Comparison of ENCODE assay signal across 23 cellular contexts in the genomic region with DNA sequence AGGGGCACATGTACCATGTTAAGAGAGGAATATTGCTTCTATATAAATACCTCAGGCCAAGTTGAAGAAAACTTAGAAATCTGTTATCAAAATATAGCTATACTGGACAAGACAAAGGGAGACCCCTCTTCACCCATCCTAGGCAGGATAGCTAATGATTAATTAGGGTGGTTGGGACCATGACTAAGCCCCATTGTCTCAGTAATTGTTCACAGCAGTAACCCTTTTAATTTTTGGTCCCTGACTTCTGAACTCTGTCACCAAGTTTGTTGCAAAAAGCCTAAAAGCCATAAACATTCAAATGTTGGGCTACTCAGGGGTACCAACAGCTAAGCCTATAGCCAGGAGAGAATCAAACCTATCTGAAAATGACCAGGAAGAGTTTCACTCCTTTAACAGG. TPM values are rescaled to one million over a fixed set of nuclear protein-coding genes. Genes with fewer than 3 reads are reported as not detected.
DNase-seq lines count a peak whose midpoint lies in the region; ATAC-seq, FAIRE-seq and TF ChIP-seq lines count a peak whose summit lies in the region.
"Had no signal": no experiment of that assay in that cellular context is flagged by ENCODE, and none has a peak within 500 bp of the region (broad histone marks: within the 10 kb centered on the region; RNA-seq: fewer than 3 reads in every experiment).

No MANE protein-coding gene starts in this region.

- no peak overlapping the region for H3K9ac ChIP-seq in HepG2 (ENCODE audit: insufficient read depth, low read depth, low read length)
- H3K9ac ChIP-seq: BLaER1 treated with 17β-estradiol and CSF1 and Interleukin-3, amounts not matched to agents 10 nM and 100 nM had no signal

- H3K9me3 ChIP-seq in HepG2 (ENCODE audit: low read length), result no peaks in the 10 kb centered on the region
- no peaks in the 10 kb centered on the region for H3K9me3 ChIP-seq in right lobe of liver
- H3K9me3 ChIP-seq in naive thymus-derived CD4-positive, alpha-beta T cell (ENCODE audit: control insufficient read depth in 2 of 3, low read length in 3 of 3), result no peaks in the 10 kb centered on the region
- H3K9me3 ChIP-seq: A549; BLaER1 treated with 17β-estradiol and CSF1 and Interleukin-3, amounts not matched to agents 10 nM and 100 nM; Caco-2 had no signal

- no peak overlapping the region for H3K27ac Mint-ChIP-seq in naive thymus-derived CD4-positive, alpha-beta T cell
- H3K27ac Mint-ChIP-seq: B cell; CD4-positive, alpha-beta T cell; CD8-positive, alpha-beta T cell had no signal

- TF ChIP-seq EP300 in HepG2 (IDR thresholded peaks at IDR 0.05; ENCODE audit: low read depth in 2 of 2, low read length in 2 of 2) (no peak), HepG2 (CRISPR knock-in tag; IDR thresholded peaks at IDR 0.05; ENCODE audit: borderline replicate concordance) (no peak)

- CTCF ChIA-PET in HepG2 (lab: Yijun Ruan, JAX; ENCODE audit: low intra/inter-chr PET ratio, low total read pairs), result no interaction called here
- CTCF ChIA-PET in naive thymus-derived CD4-positive, alpha-beta T cell (lab: Charles Lee), result interaction anchor here (0.7 to 1.8 kb wide), 4 partner anchors 193 to 250 kb away, joined by 3 to 7 read pairs (median 4); partner anchors contain the start of gene HMGN4

- DNase-seq in HepG2 (ENCODE audit: low spot score) (no peak), right lobe of liver (no peak), kidney glomerular epithelial cell (lab: John Stamatoyannopoulos, UW) (peak; percentile 8), DMS53 treated with DMSO at 0.1 percent for 48 hours (lab: John Stamatoyannopoulos, UW; ENCODE audit: unreplicated experiment) (no peak)
- no peak for DNase-seq in naive thymus-derived CD4-positive, alpha-beta T cell
- DNase-seq: AML-193; Caco-2; Calu3; CD4-positive, alpha-beta T cell; CD8-positive, alpha-beta T cell; DMS79; DND-41; EL; GDM1 had no signal

- intact Hi-C loops in HepG2 (cut with micrococcal nuclease; ENCODE audit: unreplicated experiment) (no loop called here), right lobe of liver (cut with DNase I) (loop anchor here in 1 of 2 donors (10.0 kb wide), 1 partner anchor 219 kb away; no protein-coding TSS in a partner anchor)
- intact Hi-C loops in naive thymus-derived CD4-positive, alpha-beta T cell (cut with micrococcal nuclease), result no loop called here

- H3K4me1 Mint-ChIP-seq in naive thymus-derived CD4-positive, alpha-beta T cell, result peaks cover 0 to 14% (median 7%) of the 10 kb centered on the region in 7 donors

- no peak for TF ChIP-seq RAD21 in HepG2 (CRISPR knock-in tag; IDR thresholded peaks at IDR 0.05)

- H3K36me3 Mint-ChIP-seq in naive thymus-derived CD4-positive, alpha-beta T cell, result no peaks in the 10 kb centered on the region
- H3K36me3 Mint-ChIP-seq: CD8-positive, alpha-beta T cell had no signal

- H3K4me3 ChIP-seq in HepG2 (replicated peaks in 1 of 3; ENCODE audit: insufficient read depth in 1 of 3, low read depth in 2 of 3, low read length in 3 of 3) (no peak overlapping the region; a peak in 1 of 6 replicates), right lobe of liver (no peak overlapping the region)
- no peak overlapping the region for H3K4me3 ChIP-seq in naive thymus-derived CD4-positive, alpha-beta T cell (ENCODE audit: low read length)
- H3K4me3 ChIP-seq: A549; BLaER1 treated with 17β-estradiol and CSF1 and Interleukin-3, amounts not matched to agents 10 nM and 100 nM; GM12878 had no signal

- H3K4me1 ChIP-seq in HepG2 (ENCODE audit: insufficient read depth, low read length), result peaks cover 93% of the 10 kb centered on the region
- H3K4me1 ChIP-seq in right lobe of liver, result peaks cover 0 to 5% (median 0%) of the 10 kb centered on the region in 4 donors
- H3K4me1 ChIP-seq in naive thymus-derived CD4-positive, alpha-beta T cell (ENCODE audit: control insufficient read depth in 2 of 2, insufficient read depth in 2 of 2, low read length in 2 of 2), result peaks cover 0 to 3% of the 10 kb centered on the region in 2 donors

- TF ChIP-seq POLR2A in HepG2 (IDR thresholded peaks at IDR 0.05; ENCODE audit: insufficient read depth in 1 of 2, low read depth in 2 of 2, low read length in 2 of 2) (no peak), right lobe of liver (IDR thresholded peaks at IDR 0.05) (no peak)

- peaks cover 0 to 21% (median 0%) of the 10 kb centered on the region in 5 donors for H3K27me3 Mint-ChIP-seq in naive thymus-derived CD4-positive, alpha-beta T cell
- H3K27me3 Mint-ChIP-seq: CD4-positive, alpha-beta T cell had no signal

- H4K20me1 ChIP-seq in HepG2 (ENCODE audit: insufficient read depth, low read length), result no peaks in the 10 kb centered on the region
- H4K20me1 ChIP-seq: BLaER1 treated with 17β-estradiol and CSF1 and Interleukin-3, amounts not matched to agents 10 nM and 100 nM had no signal

- no TSS peak for BruUV-seq in HepG2 (replicated peaks; lab: Mats Ljungman, UMichigan)

- in situ Hi-C loops in HepG2 (cut with HindIII; ENCODE audit: extremely low pct_ligation_motif_present, low pct_unique_long_range_greater_than_20kb), result no loop called here

- H3K79me2 ChIP-seq in HepG2 (ENCODE audit: insufficient read depth, low read length), result no peaks in the 10 kb centered on the region

- ATAC-seq in HepG2 (no peak), right lobe of liver (no peak)
- no peak for ATAC-seq in naive thymus-derived CD4-positive, alpha-beta T cell
- ATAC-seq: A549; CD8-positive, alpha-beta T cell; GM12878 had no signal

- POLR2A ChIA-PET in HepG2 (lab: Yijun Ruan, JAX), result interaction anchor here (1.1 to 1.5 kb wide), 2 partner anchors 17 to 211 kb away, joined by 3 to 6 read pairs; no protein-coding TSS in a partner anchor
- POLR2A ChIA-PET in naive thymus-derived CD4-positive, alpha-beta T cell (lab: Charles Lee), result interaction anchor here (0.7 kb wide), 1 partner anchor 12 kb away, joined by 7 read pairs; no protein-coding TSS in a partner anchor

- H2AFZ ChIP-seq in HepG2 (ENCODE audit: low read length), result no peak overlapping the region

- peak overlapping the region; percentile 44 for H3K4me2 ChIP-seq in HepG2 (ENCODE audit: low read depth, low read length)
- H3K4me2 ChIP-seq: A549 had no signal

- no peak overlapping the region for H3K4me3 Mint-ChIP-seq in naive thymus-derived CD4-positive, alpha-beta T cell
- H3K4me3 Mint-ChIP-seq: B cell; CD4-positive, alpha-beta T cell; CD8-positive, alpha-beta T cell had no signal

- TF ChIP-seq CTCF in HepG2 (CRISPR knock-in tag; IDR thresholded peaks at IDR 0.05) (no peak), right lobe of liver (IDR thresholded peaks at IDR 0.05) (no peak)

- no peak for FAIRE-seq in HepG2 (lab: Jason Lieb, UNC)
- FAIRE-seq: A549, D721Med, GM12878, GM12892, GM18507 had no signal

- H3K36me3 ChIP-seq in HepG2 (replicated peaks in 1 of 2; ENCODE audit: control insufficient read depth in 1 of 2, insufficient read depth in 2 of 2, low read length in 2 of 2), result no peaks in the 10 kb centered on the region
- H3K36me3 ChIP-seq in right lobe of liver, result no peaks in the 10 kb centered on the region
- H3K36me3 ChIP-seq in naive thymus-derived CD4-positive, alpha-beta T cell (ENCODE audit: control insufficient read depth in 2 of 3, insufficient read depth in 3 of 3, low read length in 3 of 3), result no peaks in the 10 kb centered on the region
- H3K36me3 ChIP-seq: BLaER1 treated with 17β-estradiol and CSF1 and Interleukin-3, amounts not matched to agents 10 nM and 100 nM had no signal

- H3K9me3 Mint-ChIP-seq in naive thymus-derived CD4-positive, alpha-beta T cell, result no peaks in the 10 kb centered on the region
- H3K9me3 Mint-ChIP-seq: CD4-positive, alpha-beta T cell; CD8-positive, alpha-beta T cell had no signal

- H3K27me3 ChIP-seq in HepG2 (ENCODE audit: control insufficient read depth in 1 of 2, insufficient read depth in 2 of 2, low read length in 2 of 2), result no peaks in the 10 kb centered on the region
- H3K27me3 ChIP-seq in right lobe of liver, result peaks cover 0 to 7% of the 10 kb centered on the region in 2 donors
- no peaks in the 10 kb centered on the region for H3K27me3 ChIP-seq in naive thymus-derived CD4-positive, alpha-beta T cell (ENCODE audit: control insufficient read depth in 2 of 2, insufficient read depth in 2 of 2, low read length in 2 of 2)
- H3K27me3 ChIP-seq: BLaER1 treated with 17β-estradiol and CSF1 and Interleukin-3, amounts not matched to agents 10 nM and 100 nM had no signal

- peak overlapping the region; percentile 6 for H3K27ac ChIP-seq in HepG2 (ENCODE audit: extremely low read length, insufficient read depth, low read length)
- H3K27ac ChIP-seq in right lobe of liver, result no peak overlapping the region
- H3K27ac ChIP-seq in naive thymus-derived CD4-positive, alpha-beta T cell (ENCODE audit: low read depth, low read length), result no peak overlapping the region
- H3K27ac ChIP-seq: 22Rv1; BLaER1 treated with 17β-estradiol and CSF1 and Interleukin-3, amounts not matched to agents 10 nM and 100 nM; C4-2B had no signal

RNA-seq across cellular contexts. Expression of gene BTN3A2, which starts 19.2 kb away (rescaled TPM):
- total RNA-seq in HepG2 (2016; rRNA removed; fragmentation: Illumina TruSeq; extraction: Trizol) (18.9 and 21.3 TPM in 2 replicates), right lobe of liver (10 to 100 TPM in 5 of 6 experiments, 1 to 10 TPM in 1; 7.7 to 21.6 (median 15.4) TPM)
- 3.4 and 4.3 TPM in 2 replicates for total RNA-seq in HepG2 (2016; cell fraction: cytosol; rRNA removed; fragmentation: Illumina TruSeq; extraction: Trizol; ENCODE audit: low read depth)
- 17.8 and 20.4 TPM in 2 replicates for total RNA-seq in HepG2 (2016; cell fraction: insoluble cytoplasmic fraction; rRNA removed; fragmentation: Illumina TruSeq; extraction: Trizol)
- total RNA-seq in HepG2 (2016; cell fraction: membrane; rRNA removed; fragmentation: Illumina TruSeq; extraction: Trizol), result 13.3 and 13.9 TPM in 2 replicates
- 16.6 and 20.6 TPM in 2 replicates for total RNA-seq in HepG2 (2016; cell fraction: nucleus; rRNA removed; fragmentation: Illumina TruSeq; extraction: Trizol)
- 36.2 and 36.3 TPM in 2 replicates for polyA plus RNA-seq in HepG2 (2011; rRNA removed)
- polyA plus RNA-seq in HepG2 (2011; cell fraction: cytosol; rRNA removed), result 28.2 and 31.2 TPM in 2 replicates
- 36.5 and 54.5 TPM in 2 replicates for polyA plus RNA-seq in HepG2 (2011; cell fraction: nucleus; rRNA removed)
- polyA plus RNA-seq in HepG2 (2012), result 22.7 and 24.1 TPM in 2 replicates
- polyA plus RNA-seq in HepG2 (2016; cell fraction: cytosol; fragmentation: Illumina TruSeq; extraction: Trizol; ENCODE audit: low read depth), result 3.2 and 3.3 TPM in 2 replicates
- polyA plus RNA-seq in HepG2 (2016; cell fraction: insoluble cytoplasmic fraction; fragmentation: Illumina TruSeq; extraction: Trizol; ENCODE audit: low read depth), result 14.2 and 14.4 TPM in 2 replicates
- polyA plus RNA-seq in HepG2 (2016; cell fraction: membrane; fragmentation: Illumina TruSeq; extraction: Trizol; ENCODE audit: low read depth), result 8.3 and 9.3 TPM in 2 replicates
- 33.8 and 37.9 TPM in 2 replicates for polyA plus RNA-seq in HepG2 (2016; cell fraction: nucleus; fragmentation: Illumina TruSeq; extraction: Trizol; ENCODE audit: insufficient read depth, low read depth)
- 35.9 and 51.8 TPM in 2 replicates for polyA minus RNA-seq in HepG2 (2011; rRNA and poly(A)+ RNA removed; ENCODE audit: low replicate concordance)
- polyA minus RNA-seq in HepG2 (2011; cell fraction: cytosol; rRNA and poly(A)+ RNA removed), result 12.0 and 17.2 TPM in 2 replicates
- 21.9 and 35.8 TPM in 2 replicates for polyA minus RNA-seq in HepG2 (2011; cell fraction: nucleus; rRNA and poly(A)+ RNA removed)
- 100 to 1,000 TPM; 131 to 274 (median 180) TPM for total RNA-seq in naive thymus-derived CD4-positive, alpha-beta T cell
- 100 to 1,000 TPM; 113 to 142 TPM for polyA plus RNA-seq in naive thymus-derived CD4-positive, alpha-beta T cell

RNA-seq across cellular contexts. Expression of gene BTN2A2, which starts 37.1 kb away (rescaled TPM):
- total RNA-seq in HepG2 (2016; rRNA removed; fragmentation: Illumina TruSeq; extraction: Trizol) (6.0 and 12.2 TPM in 2 replicates), right lobe of liver (1 to 10 TPM; 1.9 to 5.3 (median 3.7) TPM)
- 2.6 and 2.7 TPM in 2 replicates for total RNA-seq in HepG2 (2016; cell fraction: cytosol; rRNA removed; fragmentation: Illumina TruSeq; extraction: Trizol; ENCODE audit: low read depth)
- 5.9 and 11.3 TPM in 2 replicates for total RNA-seq in HepG2 (2016; cell fraction: insoluble cytoplasmic fraction; rRNA removed; fragmentation: Illumina TruSeq; extraction: Trizol)
- 3.3 and 3.6 TPM in 2 replicates for total RNA-seq in HepG2 (2016; cell fraction: membrane; rRNA removed; fragmentation: Illumina TruSeq; extraction: Trizol)
- total RNA-seq in HepG2 (2016; cell fraction: nucleus; rRNA removed; fragmentation: Illumina TruSeq; extraction: Trizol), result 18.5 and 19.7 TPM in 2 replicates
- polyA plus RNA-seq in HepG2 (2011; rRNA removed), result 10.8 and 15.4 TPM in 2 replicates
- 8.1 and 9.6 TPM in 2 replicates for polyA plus RNA-seq in HepG2 (2011; cell fraction: cytosol; rRNA removed)
- 24.5 and 30.2 TPM in 2 replicates for polyA plus RNA-seq in HepG2 (2011; cell fraction: nucleus; rRNA removed)
- 8.5 and 8.6 TPM in 2 replicates for polyA plus RNA-seq in HepG2 (2012)
- polyA plus RNA-seq in HepG2 (2016; cell fraction: cytosol; fragmentation: Illumina TruSeq; extraction: Trizol; ENCODE audit: low read depth), result 0.77 and 0.96 TPM in 2 replicates
- 4.7 and 5.5 TPM in 2 replicates for polyA plus RNA-seq in HepG2 (2016; cell fraction: insoluble cytoplasmic fraction; fragmentation: Illumina TruSeq; extraction: Trizol; ENCODE audit: low read depth)
- 1.7 and 2.0 TPM in 2 replicates for polyA plus RNA-seq in HepG2 (2016; cell fraction: membrane; fragmentation: Illumina TruSeq; extraction: Trizol; ENCODE audit: low read depth)
- polyA plus RNA-seq in HepG2 (2016; cell fraction: nucleus; fragmentation: Illumina TruSeq; extraction: Trizol; ENCODE audit: insufficient read depth, low read depth), result 17.6 and 22.8 TPM in 2 replicates
- 2.5 and 22.6 TPM in 2 replicates for polyA minus RNA-seq in HepG2 (2011; rRNA and poly(A)+ RNA removed; ENCODE audit: low replicate concordance)
- polyA minus RNA-seq in HepG2 (2011; cell fraction: cytosol; rRNA and poly(A)+ RNA removed), result 6.1 and 6.4 TPM in 2 replicates
- 29.2 and 34.7 TPM in 2 replicates for polyA minus RNA-seq in HepG2 (2011; cell fraction: nucleus; rRNA and poly(A)+ RNA removed)
- total RNA-seq in naive thymus-derived CD4-positive, alpha-beta T cell, result 10 to 100 TPM; 19.8 to 22.3 (median 20.2) TPM
- polyA plus RNA-seq in naive thymus-derived CD4-positive, alpha-beta T cell, result 1 to 10 TPM; 3.4 to 4.4 TPM

RNA-seq across cellular contexts. Expression of gene BTN3A1, which starts 56.2 kb away (rescaled TPM):
- total RNA-seq in HepG2 (2016; rRNA removed; fragmentation: Illumina TruSeq; extraction: Trizol) (8.1 and 13.3 TPM in 2 replicates), right lobe of liver (10 to 100 TPM in 4 of 6 experiments, 1 to 10 TPM in 2; 9.0 to 15.9 (median 10.6) TPM)
- total RNA-seq in HepG2 (2016; cell fraction: cytosol; rRNA removed; fragmentation: Illumina TruSeq; extraction: Trizol; ENCODE audit: low read depth), result 3.0 and 3.2 TPM in 2 replicates
- 8.0 and 11.8 TPM in 2 replicates for total RNA-seq in HepG2 (2016; cell fraction: insoluble cytoplasmic fraction; rRNA removed; fragmentation: Illumina TruSeq; extraction: Trizol)
- total RNA-seq in HepG2 (2016; cell fraction: membrane; rRNA removed; fragmentation: Illumina TruSeq; extraction: Trizol), result 7.8 and 8.0 TPM in 2 replicates
- 15.9 and 17.1 TPM in 2 replicates for total RNA-seq in HepG2 (2016; cell fraction: nucleus; rRNA removed; fragmentation: Illumina TruSeq; extraction: Trizol)
- polyA plus RNA-seq in HepG2 (2011; rRNA removed), result 14.0 and 17.0 TPM in 2 replicates
- 6.9 and 9.3 TPM in 2 replicates for polyA plus RNA-seq in HepG2 (2011; cell fraction: cytosol; rRNA removed)
- polyA plus RNA-seq in HepG2 (2011; cell fraction: nucleus; rRNA removed), result 29.0 and 46.1 TPM in 2 replicates
- polyA plus RNA-seq in HepG2 (2012), result 9.4 and 11.5 TPM in 2 replicates
- 0.54 and 0.75 TPM in 2 replicates for polyA plus RNA-seq in HepG2 (2016; cell fraction: cytosol; fragmentation: Illumina TruSeq; extraction: Trizol; ENCODE audit: low read depth)
- 4.6 and 4.8 TPM in 2 replicates for polyA plus RNA-seq in HepG2 (2016; cell fraction: insoluble cytoplasmic fraction; fragmentation: Illumina TruSeq; extraction: Trizol; ENCODE audit: low read depth)
- polyA plus RNA-seq in HepG2 (2016; cell fraction: membrane; fragmentation: Illumina TruSeq; extraction: Trizol; ENCODE audit: low read depth), result 2.4 and 2.5 TPM in 2 replicates
- polyA plus RNA-seq in HepG2 (2016; cell fraction: nucleus; fragmentation: Illumina TruSeq; extraction: Trizol; ENCODE audit: insufficient read depth, low read depth), result 27.2 and 30.6 TPM in 2 replicates
- polyA minus RNA-seq in HepG2 (2011; rRNA and poly(A)+ RNA removed; ENCODE audit: low replicate concordance), result 46.1 and 68.9 TPM in 2 replicates
- 8.0 and 8.9 TPM in 2 replicates for polyA minus RNA-seq in HepG2 (2011; cell fraction: cytosol; rRNA and poly(A)+ RNA removed)
- 17.8 and 27.4 TPM in 2 replicates for polyA minus RNA-seq in HepG2 (2011; cell fraction: nucleus; rRNA and poly(A)+ RNA removed)
- total RNA-seq in naive thymus-derived CD4-positive, alpha-beta T cell, result 100 to 1,000 TPM; 122 to 242 (median 235) TPM
- 10 to 100 TPM; 41.5 to 64.6 TPM for polyA plus RNA-seq in naive thymus-derived CD4-positive, alpha-beta T cell

Comparison
In these comparisons a context has a peak if more than half of its experiments do, and no peak if none do; other contexts are left out.
1. RNA of gene BTN3A1, which starts 56.2 kb away (total RNA-seq): 122 to 242 TPM in naive thymus-derived CD4-positive, alpha-beta T cell; 3.0 to 17.1 TPM in HepG2 and 9.0 to 15.9 TPM in right lobe of liver; every median in the first group is over 4 times any median in the second.